ENCODE assay signal across 7 cellular contexts in the genomic region with DNA sequence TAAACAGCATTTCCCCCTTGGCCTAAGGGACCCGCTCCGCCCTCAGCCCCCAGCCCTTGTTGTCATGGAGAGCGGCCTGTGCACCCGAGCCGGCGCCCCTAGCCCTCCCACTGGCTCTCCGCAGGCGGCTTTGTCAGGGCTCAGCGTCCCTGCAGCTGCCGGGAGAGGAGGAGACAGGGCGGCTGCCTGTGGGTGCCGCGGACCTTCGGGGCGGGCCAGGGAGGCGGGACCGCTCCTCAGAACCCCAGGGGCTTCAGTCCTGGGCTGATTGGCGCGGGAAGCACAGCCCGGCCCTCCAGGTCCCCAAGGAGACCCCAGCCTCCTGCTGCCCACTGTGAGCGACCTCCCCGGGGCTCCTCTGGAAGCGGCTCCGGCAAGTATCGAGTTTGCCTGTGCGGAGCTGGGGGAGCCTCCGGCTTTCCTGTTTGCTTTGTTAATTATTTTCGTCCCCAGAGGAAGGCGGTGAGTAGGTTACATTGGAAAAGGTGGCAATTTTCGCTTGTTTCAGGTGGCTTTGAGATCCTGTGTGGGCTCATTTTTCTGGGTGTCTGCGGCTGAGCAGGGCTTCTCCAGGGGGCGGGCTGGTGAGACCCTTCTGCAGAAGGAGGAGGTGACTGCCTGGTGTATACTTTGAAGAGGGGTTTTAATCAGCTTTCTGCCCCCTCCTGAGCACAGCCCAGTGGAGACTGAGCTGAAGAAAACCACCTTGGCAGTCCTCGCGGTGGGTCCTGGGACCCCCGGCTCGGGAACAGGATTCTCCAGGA. TPM values are rescaled to one million over a fixed set of nuclear protein-coding genes. Genes with fewer than 3 reads are reported as not detected.
DNase-seq lines count a peak whose midpoint lies in the region; ATAC-seq and TF ChIP-seq lines count a peak whose summit lies in the region.

A gene with protein sequence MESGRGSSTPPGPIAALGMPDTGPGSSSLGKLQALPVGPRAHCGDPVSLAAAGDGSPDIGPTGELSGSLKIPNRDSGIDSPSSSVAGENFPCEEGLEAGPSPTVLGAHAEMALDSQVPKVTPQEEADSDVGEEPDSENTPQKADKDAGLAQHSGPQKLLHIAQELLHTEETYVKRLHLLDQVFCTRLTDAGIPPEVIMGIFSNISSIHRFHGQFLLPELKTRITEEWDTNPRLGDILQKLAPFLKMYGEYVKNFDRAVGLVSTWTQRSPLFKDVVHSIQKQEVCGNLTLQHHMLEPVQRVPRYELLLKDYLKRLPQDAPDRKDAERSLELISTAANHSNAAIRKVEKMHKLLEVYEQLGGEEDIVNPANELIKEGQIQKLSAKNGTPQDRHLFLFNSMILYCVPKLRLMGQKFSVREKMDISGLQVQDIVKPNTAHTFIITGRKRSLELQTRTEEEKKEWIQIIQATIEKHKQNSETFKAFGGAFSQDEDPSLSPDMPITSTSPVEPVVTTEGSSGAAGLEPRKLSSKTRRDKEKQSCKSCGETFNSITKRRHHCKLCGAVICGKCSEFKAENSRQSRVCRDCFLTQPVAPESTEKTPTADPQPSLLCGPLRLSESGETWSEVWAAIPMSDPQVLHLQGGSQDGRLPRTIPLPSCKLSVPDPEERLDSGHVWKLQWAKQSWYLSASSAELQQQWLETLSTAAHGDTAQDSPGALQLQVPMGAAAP (plus strand): TSS at position 256 of the 764 bp plus-strand sequence. CDS start 28,734 bp downstream, outside the sequence.

- no peaks in the 10 kb centered on the region for H3K4me1 ChIP-seq in IMR-90 (ENCODE audit: control insufficient read depth, insufficient read depth, low read length)

- H2AK5ac ChIP-seq in IMR-90 (ENCODE audit: low read depth, low read length), result no peak within 1 kb of the TSS

- no peak within 1 kb of the TSS for H3K14ac ChIP-seq in IMR-90 (replicated peaks; ENCODE audit: low read depth, low read length)

- dilution Hi-C loops in IMR-90 (cut with HindIII; ENCODE audit: low sequenced_read_pairs, unreplicated experiment), result no loop called here

- POLR2A ChIA-PET in IMR-90 (lab: Charles Lee; ENCODE audit: unreplicated experiment), result no interaction called here

- no peak within 1 kb of the TSS for H2AK9ac ChIP-seq in IMR-90 (replicated peaks; ENCODE audit: low read depth, low read length, poor library complexity)

- no peak within 1 kb of the TSS for H3K23ac ChIP-seq in IMR-90 (ENCODE audit: low read depth, low read length)

- H3K9me3 ChIP-seq in IMR-90 (ENCODE audit: control insufficient read depth, insufficient read depth, low read length), result peaks cover 3% of the 10 kb centered on the region

- intact Hi-C loops in IMR-90 (cut with micrococcal nuclease), result no loop called here

- 0% methylated on average over 7 of the region's 36 CpGs; no CpG with 5 or more reads in 1 of the 2 experiments for WGBS in IMR-90 (ENCODE audit: extremely low coverage in 2 of 2, insufficient read length in 1 of 2), 2 experiments

- no TSS peak for BruUV-seq in IMR-90 (replicated peaks; lab: Mats Ljungman, UMichigan)

- CTCF ChIA-PET in IMR-90 (lab: Yijun Ruan, JAX), result interaction anchor here (1.3 kb wide), 1 partner anchor 10 kb away, joined by 5 read pairs; no protein-coding TSS in a partner anchor

- no peak for TF ChIP-seq RAD21 in IMR-90 (IDR thresholded peaks at IDR 0.05; ENCODE audit: low read length)

- TF ChIP-seq POLR2A in IMR-90 (IDR thresholded peaks at IDR 0.05; ENCODE audit: low read depth, low read length), result no peak

- no peak within 1 kb of the TSS for H4K91ac ChIP-seq in IMR-90 (ENCODE audit: insufficient read depth, low read depth, low read length)

- no peak for DNase-seq in IMR-90
- peak; percentile 34 to 53 for DNase-seq in SHP77 (lab: John Stamatoyannopoulos, UW)
- no peak for DNase-seq in astrocyte of the cerebellum (ENCODE audit: low read depth)
- DNase-seq in iPS-NIHi7 (ENCODE audit: extremely low spot score), result peak; percentile 57
- peak; percentile 66 for DNase-seq in stimulated activated CD4-positive, alpha-beta T cell treated with anti-CD3 and anti-CD28 coated beads, Interleukin-15, amount 100 ng/mL, for 24 hours

- H3K18ac ChIP-seq in IMR-90 (ENCODE audit: low read depth, low read length), result no peak within 1 kb of the TSS

- no peak within 1 kb of the TSS for H2BK15ac ChIP-seq in IMR-90 (ENCODE audit: low read depth, low read length)

- H2AFZ ChIP-seq in IMR-90 (replicated peaks; ENCODE audit: low read length, poor library complexity), result peak within 1 kb of the TSS; percentile 68

- H3K36me3 ChIP-seq in IMR-90 (ENCODE audit: control insufficient read depth, insufficient read depth, low read length), result no peaks in the 10 kb centered on the region

- in situ Hi-C loops in IMR-90 (cut with MboI; ENCODE audit: low sequenced_read_pairs) (no loop called here), astrocyte of the cerebellum (cut with HindIII; ENCODE audit: low sequenced_read_pairs) (no loop called here)

- H2BK120ac ChIP-seq in IMR-90 (ENCODE audit: low read depth, low read length), result no peak within 1 kb of the TSS

- no peak for TF ChIP-seq CTCF in IMR-90 (conservative IDR thresholded peaks at IDR 0.05; ENCODE audit: low read depth, low read length)
- no peak for TF ChIP-seq CTCF in astrocyte of the cerebellum (IDR thresholded peaks at IDR 0.05; ENCODE audit: low read depth, low read length, missing control alignments)

- no peak within 1 kb of the TSS for H3K56ac ChIP-seq in IMR-90 (ENCODE audit: extremely low read depth, insufficient read depth, low read length)

- H3K4me3 ChIP-seq in IMR-90 (ENCODE audit: insufficient read depth, low read depth, low read length), result no peak within 1 kb of the TSS; the same call in 1 of the 2 replicates
- H3K4me3 ChIP-seq in astrocyte of the cerebellum (ENCODE audit: low read depth, low read length), result peak within 1 kb of the TSS; percentile 39

- no peak within 1 kb of the TSS for H4K5ac ChIP-seq in IMR-90 (ENCODE audit: low read depth, low read length)

- H3K9ac ChIP-seq in IMR-90 (ENCODE audit: low read depth, low read length), result no peak within 1 kb of the TSS

- no peaks in the 10 kb centered on the region for H4K20me1 ChIP-seq in IMR-90 (ENCODE audit: insufficient read depth, low read length)

- H3K27me3 ChIP-seq in IMR-90 (ENCODE audit: control insufficient read depth, insufficient read depth, low read length), result peaks cover 25% of the 10 kb centered on the region

- H3K27ac ChIP-seq in IMR-90 (ENCODE audit: insufficient read depth, low read length), result no peak within 1 kb of the TSS

- no peaks in the 10 kb centered on the region for H3K9me1 ChIP-seq in IMR-90 (ENCODE audit: insufficient read depth, low read length)

- no peak within 1 kb of the TSS for H2BK20ac ChIP-seq in IMR-90 (ENCODE audit: low read depth, low read length)

- H3K79me1 ChIP-seq in IMR-90 (ENCODE audit: low read depth in 1 of 2, low read length in 2 of 2), result no peaks in the 10 kb centered on the region

- peak within 1 kb of the TSS; percentile 77 for H2BK5ac ChIP-seq in IMR-90 (ENCODE audit: low read depth, low read length, poor library complexity, severe bottlenecking)

- no peak within 1 kb of the TSS for H3K4ac ChIP-seq in IMR-90 (ENCODE audit: low read depth, low read length)

- no peak within 1 kb of the TSS for H4K8ac ChIP-seq in IMR-90 (ENCODE audit: low read depth in 2 of 2, low read length in 2 of 2)

- ATAC-seq in IMR-90 (ENCODE audit: low read depth) (peak; percentile 87), GM21367 (IDR thresholded peaks at IDR 0.05; ENCODE audit: unreplicated experiment) (no peak), GM21526 (IDR thresholded peaks at IDR 0.05; ENCODE audit: low FRiP score, unreplicated experiment) (no peak)

- no peak within 1 kb of the TSS; the same call in 1 of the 2 replicates for H3K4me2 ChIP-seq in IMR-90 (ENCODE audit: low read depth, low read length)

TF ChIP-seq in IMR-90, 13 proteins besides CTCF, POLR2A, EP300 and RAD21:
- no peak for TF ChIP-seq SMC3 (IDR thresholded peaks at IDR 0.05; ENCODE audit: low read depth, low read length)
- no peak for TF ChIP-seq CHD1 (IDR thresholded peaks at IDR 0.05; ENCODE audit: low read depth, low read length)
- TF ChIP-seq, protein P1, sequence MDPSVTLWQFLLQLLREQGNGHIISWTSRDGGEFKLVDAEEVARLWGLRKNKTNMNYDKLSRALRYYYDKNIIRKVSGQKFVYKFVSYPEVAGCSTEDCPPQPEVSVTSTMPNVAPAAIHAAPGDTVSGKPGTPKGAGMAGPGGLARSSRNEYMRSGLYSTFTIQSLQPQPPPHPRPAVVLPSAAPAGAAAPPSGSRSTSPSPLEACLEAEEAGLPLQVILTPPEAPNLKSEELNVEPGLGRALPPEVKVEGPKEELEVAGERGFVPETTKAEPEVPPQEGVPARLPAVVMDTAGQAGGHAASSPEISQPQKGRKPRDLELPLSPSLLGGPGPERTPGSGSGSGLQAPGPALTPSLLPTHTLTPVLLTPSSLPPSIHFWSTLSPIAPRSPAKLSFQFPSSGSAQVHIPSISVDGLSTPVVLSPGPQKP (IDR thresholded peaks at IDR 0.05; ENCODE audit: borderline replicate concordance, low read depth, low read length), result no peak
- TF ChIP-seq USF2 (IDR thresholded peaks at IDR 0.05; ENCODE audit: low read depth, low read length), result no peak
- no peak for TF ChIP-seq NFE2L2 (IDR thresholded peaks at IDR 0.05; ENCODE audit: low read depth, low read length)
- no peak for TF ChIP-seq MAFK (IDR thresholded peaks at IDR 0.05; ENCODE audit: low read depth, low read length)
- no peak for TF ChIP-seq FOS (IDR thresholded peaks at IDR 0.05; ENCODE audit: low read depth, low read length)
- no peak for TF ChIP-seq RCOR1 (IDR thresholded peaks at IDR 0.05; ENCODE audit: insufficient replicate concordance, low read length)
- TF ChIP-seq RFX5 (IDR thresholded peaks at IDR 0.05; ENCODE audit: low read depth, low read length), result no peak
- no peak for TF ChIP-seq MXI1 (IDR thresholded peaks at IDR 0.05; ENCODE audit: borderline replicate concordance, low read depth, low read length)
- no peak for TF ChIP-seq BHLHE40 (IDR thresholded peaks at IDR 0.05; ENCODE audit: low read depth, low read length)
- no peak for TF ChIP-seq MAZ (IDR thresholded peaks at IDR 0.05; ENCODE audit: borderline replicate concordance, low read depth, low read length)

RNA-seq across cellular contexts. Expression of the gene that starts here (rescaled TPM):
- total RNA-seq in IMR-90 (2012; rRNA removed), result not detected in 2 replicates
- not detected in 2 replicates for polyA plus RNA-seq in IMR-90 (2012; rRNA removed)
- polyA plus RNA-seq in IMR-90 (2012; cell fraction: cytosol; rRNA removed), result not detected in 2 replicates
- polyA plus RNA-seq in IMR-90 (2012; cell fraction: nucleus; rRNA removed; ENCODE audit: low replicate concordance), result not detected in 2 replicates

Comparison
In these comparisons a context has a peak if more than half of its experiments do, and no peak if none do; other contexts are left out.
1. Peak in ATAC-seq in IMR-90; RNA of the gene not detected or under 1 TPM.
2. DNase-seq: peak in SHP77 (2 of 2), iPS-NIHi7 (single experiment) and stimulated activated CD4-positive, alpha-beta T cell treated with anti-CD3 and anti-CD28 coated beads, Interleukin-15, amount 100 ng/mL, for 24 hours (single experiment); none in IMR-90 (single experiment) and astrocyte of the cerebellum (single experiment).